In the genomic region with DNA sequence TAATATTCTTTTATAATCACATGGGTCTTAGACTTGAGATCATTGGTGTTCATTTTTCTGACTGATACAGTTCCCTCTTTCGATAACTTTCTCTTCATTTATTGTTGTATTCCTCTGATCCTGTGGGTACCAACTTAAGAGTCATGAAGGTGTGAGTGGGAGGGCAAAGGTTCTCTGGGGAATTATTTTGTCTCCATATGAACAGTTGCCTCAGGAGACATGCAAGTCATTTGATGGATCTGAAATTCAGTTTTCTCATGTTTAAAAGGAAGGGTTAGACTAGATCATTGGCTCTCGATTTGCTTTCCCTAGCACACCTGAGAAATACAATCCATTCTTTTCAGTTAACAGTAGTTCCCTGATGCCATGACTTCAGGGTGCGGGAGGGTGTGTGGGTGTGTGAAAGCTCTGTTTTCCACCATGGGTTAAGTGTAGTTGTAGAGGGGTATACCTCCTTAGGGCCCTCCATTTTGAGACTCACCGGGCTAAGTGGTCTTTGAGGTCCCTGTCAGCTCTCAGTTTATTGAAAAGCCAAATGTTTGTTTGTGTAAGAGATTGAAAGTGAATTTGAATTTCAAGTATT, we compare ENCODE assay signal across 8 cellular contexts. TPM values are rescaled to one million over a fixed set of nuclear protein-coding genes. Genes with fewer than 3 reads are reported as not detected.
DNase-seq lines count a peak whose midpoint lies in the region; ATAC-seq and TF ChIP-seq lines count a peak whose summit lies in the region.

No MANE protein-coding gene starts in this region.

- H3K4me1 Mint-ChIP-seq in activated T-cell treated with anti-CD3 and anti-CD28 coated beads, Interleukin-2, amount 50 U/mL, for 24 hours (ENCODE audit: low read depth) = peaks cover 61% of the 10 kb centered on the region

- ATAC-seq in thoracic aorta (ENCODE audit: insufficient number of reproducible peaks, low FRiP score, low read depth) (no peak), HG02973 (IDR thresholded peaks at IDR 0.05; ENCODE audit: unreplicated experiment) (no peak), HG03196 (IDR thresholded peaks at IDR 0.05; ENCODE audit: unreplicated experiment) (no peak)

- H3K27me3 ChIP-seq in kidney epithelial cell (ENCODE audit: control insufficient read depth, insufficient read depth, low read length) (no peaks in the 10 kb centered on the region), thoracic aorta (replicated peaks; ENCODE audit: insufficient read depth) (no peaks in the 10 kb centered on the region)

- H3K4me3 ChIP-seq in kidney epithelial cell (ENCODE audit: low read depth, low read length) = peak overlapping the region; percentile 51
- H3K4me3 ChIP-seq in thoracic aorta = peak overlapping the region; percentile 70

- H3K27ac ChIP-seq in thoracic aorta = no peak overlapping the region

- H3K9me3 ChIP-seq in thoracic aorta = no peaks in the 10 kb centered on the region

- no peaks in the 10 kb centered on the region for H3K36me3 ChIP-seq in kidney epithelial cell (ENCODE audit: control insufficient read depth, insufficient read depth, low read length)
- no peaks in the 10 kb centered on the region for H3K36me3 ChIP-seq in thoracic aorta

- DNase-seq in activated effector memory CD4-positive, alpha-beta T cell treated with anti-CD3 and anti-CD28 coated beads, Interleukin-2, amount 50 U/mL, for 16 hours = peak; percentile 65
- DNase-seq in activated effector memory CD4-positive, alpha-beta T cell treated with Interleukin-2 at 50 U/mL for 16 hours = no peak
- DNase-seq in activated T-cell treated with anti-CD3 and anti-CD28 coated beads, Interleukin-2, amount 50 U/mL, for 24 hours = no peak
- DNase-seq in kidney epithelial cell (ENCODE audit: low read depth) = no peak
- no peak for DNase-seq in thoracic aorta (ENCODE audit: low spot score)
- DNase-seq in activated CD4-positive, CD25-positive, alpha-beta regulatory T cell treated with anti-CD3 and anti-CD28 coated beads, Interleukin-2, amount 50 U/mL, for 72 hours = no peak

- no peaks in the 10 kb centered on the region for H3K27me3 Mint-ChIP-seq in activated T-cell treated with anti-CD3 and anti-CD28 coated beads, Interleukin-2, amount 50 U/mL, for 24 hours

- no peaks in the 10 kb centered on the region for H3K9me3 Mint-ChIP-seq in activated T-cell treated with anti-CD3 and anti-CD28 coated beads, Interleukin-2, amount 50 U/mL, for 24 hours

- peaks cover 6 to 14% of the 10 kb centered on the region in 2 donors for H3K4me1 ChIP-seq in thoracic aorta (ENCODE audit: control insufficient read depth in 1 of 2, low read depth in 2 of 2)

- no peak for TF ChIP-seq CTCF in kidney epithelial cell (IDR thresholded peaks at IDR 0.05; ENCODE audit: insufficient read depth, low read length, poor library complexity, severe bottlenecking)
- no peak for TF ChIP-seq CTCF in thoracic aorta (IDR thresholded peaks at IDR 0.05)

- H3K36me3 Mint-ChIP-seq in activated T-cell treated with anti-CD3 and anti-CD28 coated beads, Interleukin-2, amount 50 U/mL, for 24 hours (ENCODE audit: low read depth) = peaks cover 77% of the 10 kb centered on the region

- H3K27ac Mint-ChIP-seq in activated T-cell treated with anti-CD3 and anti-CD28 coated beads, Interleukin-2, amount 50 U/mL, for 24 hours = peak overlapping the region; percentile 89

- peak overlapping the region; percentile 71 for H3K4me3 Mint-ChIP-seq in activated T-cell treated with anti-CD3 and anti-CD28 coated beads, Interleukin-2, amount 50 U/mL, for 24 hours

RNA-seq across cellular contexts. Expression of a gene that starts 47.8 kb away (rescaled TPM):
- total RNA-seq in kidney epithelial cell = 6.7 TPM in 2 replicates
- total RNA-seq in thoracic aorta = 10 to 100 TPM; 11.4 to 31.0 TPM
